Comparison of ENCODE assay signal across 9 cellular contexts in the genomic region with DNA sequence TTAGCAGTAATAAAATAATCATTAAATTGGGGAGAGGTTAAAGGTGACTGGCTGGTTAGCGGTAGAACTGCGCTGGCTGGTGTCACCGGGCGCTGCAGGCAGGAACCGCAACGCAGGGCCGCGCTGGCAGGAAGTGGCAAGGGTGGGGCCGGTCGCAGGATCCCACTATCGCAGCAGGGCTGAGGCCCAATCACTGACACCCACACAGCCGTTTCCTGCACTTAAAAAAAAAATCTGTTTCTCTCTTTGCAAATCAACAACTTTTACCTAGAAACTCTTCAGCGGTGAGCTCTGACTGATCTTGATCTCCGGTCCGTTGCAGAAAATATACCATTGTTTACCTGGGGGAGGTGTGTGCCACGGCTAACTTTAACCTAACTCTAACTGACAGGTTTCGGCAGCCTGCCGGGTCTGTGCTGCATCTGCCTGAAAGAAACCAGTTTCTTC. TPM values are rescaled to one million over a fixed set of nuclear protein-coding genes. Genes with fewer than 3 reads are reported as not detected.
DNase-seq lines count a peak whose midpoint lies in the region; ATAC-seq and TF ChIP-seq lines count a peak whose summit lies in the region.
"Had no signal": no experiment of that assay in that cellular context is flagged by ENCODE, and none has a peak within 500 bp of the region (broad histone marks: within the 10 kb centered on the region; RNA-seq: fewer than 3 reads in every experiment).

No MANE protein-coding gene starts in this region.

- TF ChIP-seq EP300 in suprapubic skin (IDR thresholded peaks at IDR 0.05), result no peak

- H3K4me3 ChIP-seq in suprapubic skin, result no peak overlapping the region

- no peak overlapping the region for H3K27ac ChIP-seq in suprapubic skin

- peaks cover 31% of the 10 kb centered on the region for H3K4me1 ChIP-seq in suprapubic skin

- TF ChIP-seq POLR2A in suprapubic skin (IDR thresholded peaks at IDR 0.05), result no peak

- no peaks in the 10 kb centered on the region for H3K9me3 Mint-ChIP-seq in activated naive CD8-positive, alpha-beta T cell treated with anti-CD3 and anti-CD28 coated beads for 36 hours

- H3K27me3 Mint-ChIP-seq in activated naive CD8-positive, alpha-beta T cell treated with anti-CD3 and anti-CD28 coated beads for 36 hours, result peaks cover 11% of the 10 kb centered on the region

- H3K27me3 ChIP-seq in suprapubic skin, result no peaks in the 10 kb centered on the region

- H3K4me1 Mint-ChIP-seq in activated naive CD8-positive, alpha-beta T cell treated with anti-CD3 and anti-CD28 coated beads for 36 hours, result peaks cover 70% of the 10 kb centered on the region

- H3K4me3 Mint-ChIP-seq in activated naive CD8-positive, alpha-beta T cell treated with anti-CD3 and anti-CD28 coated beads for 36 hours, result peak overlapping the region; percentile 50

- DNase-seq in T-helper 1 cell (peak; percentile 80 to 98 (median 88)), kidney glomerular epithelial cell (lab: John Stamatoyannopoulos, UW) (no peak), suprapubic skin (ENCODE audit: low spot score in 2 of 2) (no peak), NCI-H69 (lab: John Stamatoyannopoulos, UW) (no peak)
- DNase-seq in activated naive CD8-positive, alpha-beta T cell treated with anti-CD3 and anti-CD28 coated beads for 36 hours, result peak; percentile 89
- DNase-seq in stimulated activated CD4-positive, alpha-beta T cell treated with anti-CD3 and anti-CD28 coated beads, Interleukin-12 subunit alpha, Interleukin-12 subunit beta, amount 100 ng/mL, for 48 hours (ENCODE audit: low read depth in 2 of 3, low spot score in 1 of 3), result peak; percentile 69 to 74 (median 73)

- H3K27ac Mint-ChIP-seq in activated naive CD8-positive, alpha-beta T cell treated with anti-CD3 and anti-CD28 coated beads for 36 hours, result peak overlapping the region; percentile 55

- peaks cover 27% of the 10 kb centered on the region for H3K36me3 ChIP-seq in suprapubic skin

- ATAC-seq in GM18502 (IDR thresholded peaks at IDR 0.05; ENCODE audit: poor library complexity, unreplicated experiment), result peak; percentile 72
- peak; percentile 64 for ATAC-seq in HG02840 (IDR thresholded peaks at IDR 0.05; ENCODE audit: low FRiP score, unreplicated experiment)
- ATAC-seq: HCT116 had no signal

- no peak for TF ChIP-seq CTCF in suprapubic skin (IDR thresholded peaks at IDR 0.05)

- H3K36me3 Mint-ChIP-seq in activated naive CD8-positive, alpha-beta T cell treated with anti-CD3 and anti-CD28 coated beads for 36 hours, result peaks cover 21% of the 10 kb centered on the region

- H3K9me3 ChIP-seq in suprapubic skin, result no peaks in the 10 kb centered on the region

- WGBS in suprapubic skin, result 65% methylated on average over 18 of the region's 18 CpGs

RNA-seq across cellular contexts. Expression of gene KLF2, which starts 46.9 kb away (rescaled TPM):
- under 1 TPM; 0.18 to 0.23 TPM for total RNA-seq in activated naive CD8-positive, alpha-beta T cell treated with anti-CD3 and anti-CD28 coated beads for 36 hours
- total RNA-seq in suprapubic skin, result 10 to 100 TPM; 27.0 to 41.1 (median 36.9) TPM

Comparison
In these comparisons a context has a peak if more than half of its experiments do, and no peak if none do; other contexts are left out.
1. DNase-seq: peak in T-helper 1 cell (5 of 5), activated naive CD8-positive, alpha-beta T cell treated with anti-CD3 and anti-CD28 coated beads for 36 hours (single experiment) and stimulated activated CD4-positive, alpha-beta T cell treated with anti-CD3 and anti-CD28 coated beads, Interleukin-12 subunit alpha, Interleukin-12 subunit beta, amount 100 ng/mL, for 48 hours (3 of 3); none in kidney glomerular epithelial cell (single experiment), suprapubic skin (0 of 2) and NCI-H69 (single experiment).
2. RNA of gene KLF2, which starts 46.9 kb away (total RNA-seq): 27.0 to 41.1 TPM in suprapubic skin; 0.18 to 0.23 TPM in activated naive CD8-positive, alpha-beta T cell treated with anti-CD3 and anti-CD28 coated beads for 36 hours; every median in the first group is over 10 times any median in the second.